In genomic region chr17:81514485-81514734, GRCh38 we compare ENCODE assay signal across 8 cellular contexts. TPM values are rescaled to one million over a fixed set of nuclear protein-coding genes. Genes with fewer than 3 reads are reported as not detected.
A peak's percentile ranks its signal among the peaks of the same experiment; 100 is the strongest.
DNase-seq lines count a peak whose midpoint lies in the region; ATAC-seq and TF ChIP-seq lines count a peak whose summit lies in the region.

No MANE protein-coding gene starts in this region.

- H3K36me3 ChIP-seq in BLaER1 (peaks cover 28% of the 10 kb centered on the region), Karpas-422 (ENCODE audit: insufficient read depth, low read length) (peaks cover 27% of the 10 kb centered on the region), duodenal mucosa (ENCODE audit: control insufficient read depth in 1 of 2, insufficient read depth in 2 of 2, low read length in 2 of 2) (peaks cover 25 to 27% of the 10 kb centered on the region in 2 donors), neural cell (ENCODE audit: insufficient read depth, low read length) (peaks cover 23% of the 10 kb centered on the region)

- no peaks in the 10 kb centered on the region for H3K9me2 ChIP-seq in Karpas-422 (replicated peaks; ENCODE audit: insufficient read depth, low read length)
- H3K9me2 ChIP-seq in neural cell (ENCODE audit: insufficient read depth, low read length) = no peaks in the 10 kb centered on the region

- peak overlapping the region; percentile 96 for H3K9ac ChIP-seq in BLaER1
- H3K9ac ChIP-seq in Karpas-422 (ENCODE audit: low read length) = peak overlapping the region; percentile 90
- H3K9ac ChIP-seq in duodenal mucosa (ENCODE audit: low read depth in 1 of 2, low read length in 2 of 2) = peak overlapping the region; percentile 94 to 98
- peak overlapping the region; percentile 99 for H3K9ac ChIP-seq in neural cell (ENCODE audit: low read length)

- TF ChIP-seq EP300 in neural cell (conservative IDR thresholded peaks at IDR 0.05; ENCODE audit: poor library complexity, severe bottlenecking) = no peak

- peak overlapping the region; percentile 97 for H3K4me3 ChIP-seq in BLaER1
- H3K4me3 ChIP-seq in Karpas-422 (ENCODE audit: low read length) = peak overlapping the region; percentile 68
- peak overlapping the region; percentile 66 to 72 for H3K4me3 ChIP-seq in duodenal mucosa (ENCODE audit: low read depth in 1 of 2, low read length in 2 of 2)
- peak overlapping the region; percentile 92 for H3K4me3 ChIP-seq in neural cell (ENCODE audit: low read length)

- H3K79me2 ChIP-seq in Karpas-422 (ENCODE audit: low read length) (peaks cover 11% of the 10 kb centered on the region), neural cell (replicated peaks; ENCODE audit: insufficient read depth, low read length) (peaks cover 62% of the 10 kb centered on the region)

- peaks cover 61% of the 10 kb centered on the region for H4K20me1 ChIP-seq in BLaER1
- H4K20me1 ChIP-seq in Karpas-422 (ENCODE audit: insufficient read depth, low read depth, low read length) = peaks cover 30% of the 10 kb centered on the region
- peaks cover 30% of the 10 kb centered on the region for H4K20me1 ChIP-seq in neural cell (ENCODE audit: insufficient read depth)

- no peak for TF ChIP-seq RAD21 in neural cell (conservative IDR thresholded peaks at IDR 0.05)

- H3K4me2 ChIP-seq in BLaER1 (peak overlapping the region; percentile 99), Karpas-422 (ENCODE audit: low read depth, low read length, poor library complexity, severe bottlenecking) (peak overlapping the region; percentile 94), neural cell (ENCODE audit: low read length) (peak overlapping the region; percentile 94)

- H2AFZ ChIP-seq in Karpas-422 (ENCODE audit: low read length) (no peak overlapping the region), neural cell (ENCODE audit: low read depth, low read length) (no peak overlapping the region)

- peaks cover 9% of the 10 kb centered on the region; the same call in 1 of the 2 replicates for H3K9me3 ChIP-seq in BLaER1
- no peaks in the 10 kb centered on the region for H3K9me3 ChIP-seq in Karpas-422 (ENCODE audit: low read length)
- no peaks in the 10 kb centered on the region for H3K9me3 ChIP-seq in duodenal mucosa (ENCODE audit: control insufficient read depth in 1 of 2, low read length in 2 of 2)
- no peaks in the 10 kb centered on the region for H3K9me3 ChIP-seq in neural cell (ENCODE audit: low read length)

- peak overlapping the region; percentile 98 for H3K27ac ChIP-seq in BLaER1
- peak overlapping the region; percentile 93 for H3K27ac ChIP-seq in Karpas-422 (ENCODE audit: low read length)
- peak overlapping the region; percentile 99 for H3K27ac ChIP-seq in duodenal mucosa (ENCODE audit: low read depth, low read length)
- H3K27ac ChIP-seq in neural cell (ENCODE audit: low read length) = peak overlapping the region; percentile 99

- no peak for TF ChIP-seq CTCF in neural cell (IDR thresholded peaks at IDR 0.05; ENCODE audit: poor library complexity, severe bottlenecking)

- peaks cover 16% of the 10 kb centered on the region for H3F3A ChIP-seq in neural cell (ENCODE audit: insufficient read depth, low read length, poor library complexity, severe bottlenecking)

- H3K27me3 ChIP-seq in BLaER1 (peaks cover 10% of the 10 kb centered on the region), Karpas-422 (ENCODE audit: low read length) (no peaks in the 10 kb centered on the region), duodenal mucosa (ENCODE audit: control insufficient read depth in 1 of 2, insufficient read depth in 2 of 2, low read length in 2 of 2) (no peaks in the 10 kb centered on the region), neural cell (ENCODE audit: insufficient read depth, low read depth, low read length) (peaks cover 14% of the 10 kb centered on the region)

- peaks cover 46% of the 10 kb centered on the region for H3K4me1 ChIP-seq in BLaER1
- H3K4me1 ChIP-seq in Karpas-422 (ENCODE audit: low read length) = peaks cover 69% of the 10 kb centered on the region
- H3K4me1 ChIP-seq in duodenal mucosa (ENCODE audit: control insufficient read depth in 1 of 2, insufficient read depth in 2 of 2, low read length in 2 of 2) = peaks cover 25 to 52% of the 10 kb centered on the region in 2 donors

- DNase-seq in Karpas-422 (no peak), GOT3 (lab: John Stamatoyannopoulos, UW) (no peak), OCI-M2 (lab: John Stamatoyannopoulos, UW; ENCODE audit: unreplicated experiment) (no peak), NOMO-1 treated with DMSO at 0.1 percent for 48 hours (lab: John Stamatoyannopoulos, UW; ENCODE audit: unreplicated experiment) (no peak)

- no peak for ATAC-seq in HG03571 (IDR thresholded peaks at IDR 0.05; ENCODE audit: unreplicated experiment)

TF ChIP-seq in neural cell, 6 proteins besides CTCF, POLR2A, EP300 and RAD21:
- TF ChIP-seq EZH2 (IDR thresholded peaks at IDR 0.05; ENCODE audit: borderline replicate concordance, insufficient read depth, low read length, poor library complexity, severe bottlenecking) (no peak), MXI1 (conservative IDR thresholded peaks at IDR 0.05; ENCODE audit: poor library complexity, severe bottlenecking) (no peak), POLR2AphosphoS5 (IDR thresholded peaks at IDR 0.05) (no peak), TAF1 (IDR thresholded peaks at IDR 0.05; ENCODE audit: low read depth) (no peak), SMC3 (conservative IDR thresholded peaks at IDR 0.05; ENCODE audit: poor library complexity) (no peak), REST (IDR thresholded peaks at IDR 0.05; ENCODE audit: borderline replicate concordance) (no peak)
TF ChIP-seq in neural cell: peak in this region for 0.

RNA-seq across cellular contexts. Expression of gene ACTG1, which starts 1.8 kb away (rescaled TPM):
- total RNA-seq in Karpas-422 (2014; rRNA removed; shearing (Covaris generic); ENCODE audit: low replicate concordance) = 2,634 and 2,913 TPM in 2 replicates
- polyA plus RNA-seq in neural cell = 8,273 and 9,187 TPM in 2 replicates
- 9,577 and 9,692 TPM in 2 replicates for polyA minus RNA-seq in neural cell

RNA-seq across cellular contexts. Expression of gene FSCN2, which starts 13.8 kb away (rescaled TPM):
- 0.63 and 1.2 TPM in 2 replicates for total RNA-seq in Karpas-422 (2014; rRNA removed; shearing (Covaris generic); ENCODE audit: low replicate concordance)
- polyA plus RNA-seq in neural cell = 3.6 and 4.8 TPM in 2 replicates
- polyA minus RNA-seq in neural cell = 7.3 and 9.7 TPM in 2 replicates

RNA-seq across cellular contexts. Expression of gene FAAP100, which starts 37.7 kb away (rescaled TPM):
- total RNA-seq in Karpas-422 (2014; rRNA removed; shearing (Covaris generic); ENCODE audit: low replicate concordance) = 14.8 and 30.9 TPM in 2 replicates
- 56.3 and 61.5 TPM in 2 replicates for polyA plus RNA-seq in neural cell
- polyA minus RNA-seq in neural cell = 55.7 and 61.8 TPM in 2 replicates
